ENCODE assay signal across 12 cellular contexts in genomic region chr15:82146990-82147461, GRCh38.
A peak's percentile ranks its signal among the peaks of the same experiment; 100 is the strongest.
DNase-seq lines count a peak whose midpoint lies in the region; ATAC-seq, FAIRE-seq and TF ChIP-seq lines count a peak whose summit lies in the region.
"Had no signal": no experiment of that assay in that cellular context is flagged by ENCODE, and none has a peak within 500 bp of the region (broad histone marks: within the 10 kb centered on the region; RNA-seq: fewer than 3 reads in every experiment).

No MANE protein-coding gene starts in this region.

- no peak overlapping the region for H4K91ac ChIP-seq in H1 (replicated peaks; ENCODE audit: insufficient read length, low read length)

- H4K8ac ChIP-seq in H1 (ENCODE audit: extremely low read depth, insufficient read depth, low read length), result no peak overlapping the region

- ATAC-seq in HG02938 (IDR thresholded peaks at IDR 0.05; ENCODE audit: unreplicated experiment) (no peak), HG03442 (IDR thresholded peaks at IDR 0.05; ENCODE audit: unreplicated experiment) (no peak)
- ATAC-seq: activated CD4-positive, CD25-positive, alpha-beta regulatory T cell treated with anti-CD3 and anti-CD28 coated beads, Interleukin-2, amount 50 U/mL, for 24 hours had no signal

- H2BK20ac ChIP-seq in H1 (ENCODE audit: low read length), result no peak overlapping the region

- H2BK15ac ChIP-seq in H1 (ENCODE audit: low read length), result no peak overlapping the region

- no peak overlapping the region for H2BK12ac ChIP-seq in H1 (ENCODE audit: low read depth, low read length)

- H4K20me1 ChIP-seq in PC-9 (ENCODE audit: insufficient read depth), result no peaks in the 10 kb centered on the region
- no peaks in the 10 kb centered on the region for H4K20me1 ChIP-seq in H1 (replicated peaks in 1 of 2; ENCODE audit: control insufficient read depth in 1 of 2, insufficient read depth in 2 of 2, low read length in 2 of 2)

- 90% methylated on average over 8 of the region's 8 CpGs; no CpG with 5 or more reads in 1 of the 2 experiments for WGBS in H1 (ENCODE audit: extremely low coverage in 1 of 2, insufficient coverage in 1 of 2, insufficient read length in 1 of 2, insufficient replicate concordance in 2 of 2, low coverage in 1 of 2, low lambda C conversion rate in 2 of 2, missing lambda C conversion rate in 1 of 2), 2 experiments

- no peak overlapping the region for H2BK120ac ChIP-seq in H1 (replicated peaks; ENCODE audit: low read depth, low read length)

- peaks cover 5% of the 10 kb centered on the region; the same call in 1 of the 2 replicates for H3F3A ChIP-seq in PC-9 (ENCODE audit: insufficient read depth, low read depth)

- peak; percentile 83 for DNase-seq in EH (ENCODE audit: low read depth)
- DNase-seq in PC-9, result peak; percentile 45 to 75
- no peak for DNase-seq in H1 (ENCODE audit: low read depth in 1 of 2, low spot score in 2 of 2)
- peak; percentile 96 for DNase-seq in myocyte (ENCODE audit: low read depth)
- no peak for DNase-seq in NCI-H2171 treated with DMSO at 0.1 percent for 48 hours (lab: John Stamatoyannopoulos, UW)
- DNase-seq in MV-4-11 (lab: John Stamatoyannopoulos, UW), result no peak
- DNase-seq: CD4-positive, alpha-beta T cell; NCI-H1436; stimulated activated CD8-positive, alpha-beta memory T cell treated with anti-CD3 and anti-CD28 coated beads, Interleukin-4, amount 100 ng/mL, for 48 hours had no signal

- H3K79me2 ChIP-seq in PC-9 (ENCODE audit: low read depth) (no peaks in the 10 kb centered on the region), H1 (ENCODE audit: control insufficient read depth in 1 of 2, insufficient read depth in 2 of 2, low read length in 2 of 2) (no peaks in the 10 kb centered on the region)

- no peak overlapping the region for H3K23ac ChIP-seq in H1 (ENCODE audit: insufficient read length)

- no peaks in the 10 kb centered on the region for H3K23me2 ChIP-seq in H1 (ENCODE audit: low read depth, low read length)

- FAIRE-seq in H1 (lab: Jason Lieb, UNC), result no peak

- H3K4ac ChIP-seq in H1 (replicated peaks; ENCODE audit: insufficient read length, low read depth, low read length), result no peak overlapping the region

- H3K56ac ChIP-seq in H1 (replicated peaks; ENCODE audit: insufficient read length, low read depth, low read length), result no peak overlapping the region

- no peak for TF ChIP-seq RAD21 in H1 (IDR thresholded peaks at IDR 0.05 in 1 of 2, conservative IDR thresholded peaks at IDR 0.05 in 1 of 2; ENCODE audit: low read depth in 2 of 2, low read length in 2 of 2)

- peaks cover 7% of the 10 kb centered on the region for H3K4me1 ChIP-seq in PC-9 (replicated peaks; ENCODE audit: insufficient read depth)
- H3K4me1 ChIP-seq in H1 (replicated peaks in 1 of 4; ENCODE audit: control insufficient read depth in 3 of 4, insufficient read depth in 4 of 4, low read length in 3 of 4), result no peaks in the 10 kb centered on the region

- 0 out of 2 replicates have a peak overlapping the region, but pooled peaks have one; percentile 23 for H3K4me2 ChIP-seq in PC-9
- H3K4me2 ChIP-seq in H1 (ENCODE audit: insufficient read depth in 1 of 2, low read depth in 2 of 2, low read length in 2 of 2), result no peak overlapping the region

- CTCF ChIA-PET in PC-9 (lab: Charles Lee), result no interaction called here
- CTCF ChIA-PET in H1 (lab: Charles Lee; ENCODE audit: partially characterized antibody), result interaction anchor here (0.7 kb wide), 1 partner anchor 9 kb away, joined by 4 read pairs; no protein-coding TSS in a partner anchor

- H3K79me1 ChIP-seq in H1 (ENCODE audit: low read depth, low read length), result no peaks in the 10 kb centered on the region

- H3K9me3 ChIP-seq in PC-9 (ENCODE audit: insufficient read depth, low read depth) (no peaks in the 10 kb centered on the region), H1 (ENCODE audit: insufficient read depth in 2 of 2, low read depth in 1 of 2, low read length in 1 of 2) (no peaks in the 10 kb centered on the region)

- no peak for TF ChIP-seq CTCF in PC-9 (conservative IDR thresholded peaks at IDR 0.05)
- no peak for TF ChIP-seq CTCF in H1 (IDR thresholded peaks at IDR 0.05; ENCODE audit: control extremely low read depth in 1 of 3, insufficient read depth in 1 of 3, low read depth in 1 of 3, low read length in 3 of 3)

- no peak overlapping the region for H3K9ac ChIP-seq in H1 (replicated peaks in 1 of 4; ENCODE audit: extremely low read depth in 1 of 4, low read depth in 3 of 4, low read length in 3 of 4)

- no peak overlapping the region for H3K14ac ChIP-seq in H1 (ENCODE audit: insufficient read length)

- intact Hi-C loops in PC-9 (cut with micrococcal nuclease; ENCODE audit: unreplicated experiment), result loop anchor here (10.0 kb wide), 1 partner anchor 1602 kb away; no protein-coding TSS in a partner anchor

- BruUV-seq in PC-9 (replicated peaks; lab: Mats Ljungman, UMichigan), result no TSS peak

- TF ChIP-seq EP300 in H1 (IDR thresholded peaks at IDR 0.05; ENCODE audit: borderline replicate concordance in 1 of 2, low read depth in 2 of 2, low read length in 2 of 2), result no peak

- POLR2A ChIA-PET in PC-9 (lab: Charles Lee; ENCODE audit: unreplicated experiment) (no interaction called here), H1 (lab: Charles Lee; ENCODE audit: partially characterized antibody) (no interaction called here)

- H4K5ac ChIP-seq in H1 (ENCODE audit: insufficient read length, low read depth, low read length), result no peak overlapping the region

- H3K36me3 ChIP-seq in PC-9 (ENCODE audit: low read depth) (peaks cover 8% of the 10 kb centered on the region; the same call in 1 of the 2 replicates), H1 (ENCODE audit: control insufficient read depth in 2 of 4, insufficient read depth in 4 of 4, low read length in 3 of 4) (peaks cover 0 to 11% (median 4%) of the 10 kb centered on the region in 4 experiments; a peak in 5 of 8 replicates)

- H3K27ac ChIP-seq in PC-9 (peak overlapping the region; percentile 48; the same call in 1 of the 2 replicates), H1 (ENCODE audit: low read depth, low read length) (no peak overlapping the region)

- H2AK5ac ChIP-seq in H1 (ENCODE audit: low read depth, low read length), result no peak overlapping the region

- no peaks in the 10 kb centered on the region for H3K9me2 ChIP-seq in PC-9 (ENCODE audit: insufficient read depth)

- no peak overlapping the region for H2BK5ac ChIP-seq in H1 (ENCODE audit: low read depth, low read length)

- no peak overlapping the region for H2AFZ ChIP-seq in PC-9
- no peak overlapping the region for H2AFZ ChIP-seq in H1 (ENCODE audit: low read length)

- H3K18ac ChIP-seq in H1 (ENCODE audit: extremely low read depth, low read length), result no peak overlapping the region

- H3K27me3 ChIP-seq in PC-9 (ENCODE audit: insufficient read depth, low read depth) (no peaks in the 10 kb centered on the region), H1 (replicated peaks in 1 of 4; ENCODE audit: control insufficient read depth in 3 of 4, extremely low read depth in 1 of 4, insufficient read depth in 3 of 4, low read length in 3 of 4) (no peaks in the 10 kb centered on the region)

- H3K4me3 ChIP-seq in PC-9 (no peak overlapping the region), H1 (ENCODE audit: extremely low read depth in 1 of 4, insufficient read depth in 2 of 4, low read depth in 3 of 4, low read length in 4 of 4) (no peak overlapping the region)

- no peak for TF ChIP-seq POLR2A in H1 (IDR thresholded peaks at IDR 0.05; ENCODE audit: control extremely low read depth in 1 of 2, low read depth in 2 of 2, low read length in 2 of 2)

TF ChIP-seq in H1, 55 proteins besides CTCF, POLR2A, EP300 and RAD21:
- TF ChIP-seq BACH1 (IDR thresholded peaks at IDR 0.05; ENCODE audit: low read length), result no peak
- no peak for TF ChIP-seq RNF2 (IDR thresholded peaks at IDR 0.05; ENCODE audit: borderline replicate concordance, low read depth, low read length, missing control alignments, poor library complexity, severe bottlenecking)
- no peak for TF ChIP-seq SIN3A (conservative IDR thresholded peaks at IDR 0.05 in 1 of 2, IDR thresholded peaks at IDR 0.05 in 1 of 2; ENCODE audit: low read depth in 1 of 2, low read length in 2 of 2)
- no peak for TF ChIP-seq CTBP2 (IDR thresholded peaks at IDR 0.05; ENCODE audit: borderline replicate concordance, insufficient read depth, insufficient read length, low read length)
- TF ChIP-seq BRCA1 (IDR thresholded peaks at IDR 0.05; ENCODE audit: low read depth, low read length), result no peak
- no peak for TF ChIP-seq SP2 (IDR thresholded peaks at IDR 0.05; ENCODE audit: low read length)
- TF ChIP-seq SAP30 (IDR thresholded peaks at IDR 0.05; ENCODE audit: insufficient read depth, insufficient replicate concordance, low read length), result no peak
- TF ChIP-seq MAFK (IDR thresholded peaks at IDR 0.05; ENCODE audit: low read depth, low read length), result 0 out of 2 replicates have a peak, but pooled peaks have one; percentile 13
- TF ChIP-seq TAF1 (IDR thresholded peaks at IDR 0.05; ENCODE audit: low read depth, low read length), result no peak
- peak; percentile 17; the same call in 1 of the 2 replicates for TF ChIP-seq JUND (IDR thresholded peaks at IDR 0.05; ENCODE audit: low read length)
- TF ChIP-seq TBP (IDR thresholded peaks at IDR 0.05; ENCODE audit: low read depth, low read length), result no peak
- no peak for TF ChIP-seq CBX8 (IDR thresholded peaks at IDR 0.05; ENCODE audit: borderline replicate concordance, low read depth, low read length)
- TF ChIP-seq NRF1 (IDR thresholded peaks at IDR 0.05; ENCODE audit: low read depth, low read length), result no peak
- TF ChIP-seq POLR2AphosphoS5 (IDR thresholded peaks at IDR 0.05; ENCODE audit: low read depth, low read length), result no peak
- TF ChIP-seq, protein P1, sequence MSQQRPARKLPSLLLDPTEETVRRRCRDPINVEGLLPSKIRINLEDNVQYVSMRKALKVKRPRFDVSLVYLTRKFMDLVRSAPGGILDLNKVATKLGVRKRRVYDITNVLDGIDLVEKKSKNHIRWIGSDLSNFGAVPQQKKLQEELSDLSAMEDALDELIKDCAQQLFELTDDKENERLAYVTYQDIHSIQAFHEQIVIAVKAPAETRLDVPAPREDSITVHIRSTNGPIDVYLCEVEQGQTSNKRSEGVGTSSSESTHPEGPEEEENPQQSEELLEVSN (IDR thresholded peaks at IDR 0.05), result no peak

Comparison
In these comparisons a context has a peak if more than half of its experiments do, and no peak if none do; other contexts are left out.
1. DNase-seq: peak in EH (single experiment), PC-9 (2 of 2) and myocyte (single experiment); none in H1 (0 of 2), NCI-H2171 treated with DMSO at 0.1 percent for 48 hours (single experiment) and MV-4-11 (single experiment).